Comparison of ENCODE assay signal across 15 cellular contexts in genomic region chr11:123409886-123410549, GRCh38.
"Had no signal": no experiment of that assay in that cellular context is flagged by ENCODE, and none has a peak within 500 bp of the region (broad histone marks: within the 10 kb centered on the region; RNA-seq: fewer than 3 reads in every experiment).

No MANE protein-coding gene starts in this region.

- H3K4me3 Mint-ChIP-seq: activated B cell treated with CpG ODN at 0.5 μM for 24 hours; activated naive CD8-positive, alpha-beta T cell; mesothelial cell of epicardium; stimulated activated naive CD8-positive, alpha-beta T cell treated with anti-CD3 and anti-CD28 coated beads, Interleukin-15, Interleukin-2, amounts not matched to agents 100 ng/mL and 50 ng/mL, for 24 hours had no signal

- DNase-seq: activated B cell treated with CpG ODN at 0.5 μM for 24 hours; activated CD4-positive, alpha-beta T cell treated with anti-CD3 and anti-CD28 coated beads, Interleukin-2, amount 50 U/mL, for 1 hour; activated effector memory CD4-positive, alpha-beta T cell treated with anti-CD3 and anti-CD28 coated beads, Interleukin-2, amount 50 U/mL, for 16 hours; esophagus squamous epithelium; foreskin fibroblast; left cardiac atrium; lower lobe of right lung; retina; stimulated activated CD4-positive, alpha-beta T cell treated with anti-CD3 and anti-CD28 coated beads, Interleukin-4, amount 100 ng/mL, for 1 hour; stimulated activated CD8-positive, alpha-beta memory T cell treated with anti-CD3 and anti-CD28 coated beads, Interleukin-4, amount 100 ng/mL, for 48 hours; upper lobe of left lung had no signal

- H3K9me3 Mint-ChIP-seq: activated B cell treated with CpG ODN at 0.5 μM for 24 hours; mesothelial cell of epicardium; stimulated activated naive CD8-positive, alpha-beta T cell treated with anti-CD3 and anti-CD28 coated beads, Interleukin-15, Interleukin-2, amounts not matched to agents 100 ng/mL and 50 ng/mL, for 24 hours had no signal

- H3K27me3 ChIP-seq: neutrophil, upper lobe of left lung had no signal

- H3K4me1 Mint-ChIP-seq: mesothelial cell of epicardium had no signal

- ATAC-seq: left cardiac atrium, lower lobe of right lung had no signal

- H3K36me3 ChIP-seq: esophagus squamous epithelium, lower lobe of right lung, neutrophil, upper lobe of left lung had no signal

- H3K4me1 ChIP-seq: lower lobe of right lung had no signal

- H3K27ac Mint-ChIP-seq: activated B cell treated with CpG ODN at 0.5 μM for 24 hours; activated naive CD8-positive, alpha-beta T cell; mesothelial cell of epicardium; stimulated activated naive CD8-positive, alpha-beta T cell treated with anti-CD3 and anti-CD28 coated beads, Interleukin-15, Interleukin-2, amounts not matched to agents 100 ng/mL and 50 ng/mL, for 24 hours had no signal

- H3K4me3 ChIP-seq: esophagus squamous epithelium, lower lobe of right lung, upper lobe of left lung had no signal

- H3K9me3 ChIP-seq: esophagus squamous epithelium, lower lobe of right lung, neutrophil, upper lobe of left lung had no signal

- H3K36me3 Mint-ChIP-seq: activated naive CD8-positive, alpha-beta T cell; mesothelial cell of epicardium had no signal

- H3K27ac ChIP-seq: esophagus squamous epithelium, lower lobe of right lung, neutrophil, upper lobe of left lung had no signal
